ENCODE assay signal across 15 cellular contexts in genomic region chr7:137091396-137091795, GRCh38.
A peak's percentile ranks its signal among the peaks of the same experiment; 100 is the strongest.
DNase-seq lines count a peak whose midpoint lies in the region; ATAC-seq, FAIRE-seq and TF ChIP-seq lines count a peak whose summit lies in the region.
"Had no signal": no experiment of that assay in that cellular context is flagged by ENCODE, and none has a peak within 500 bp of the region (broad histone marks: within the 10 kb centered on the region; RNA-seq: fewer than 3 reads in every experiment).

No MANE protein-coding gene starts in this region.

- intact Hi-C loops in gastrocnemius medialis (cut with DNase I; ENCODE audit: low total_unique reads) (no loop called here), esophagus squamous epithelium (cut with DNase I) (no loop called here)

- in situ Hi-C loops in gastrocnemius medialis (cut with MboI; ENCODE audit: low sequenced_read_pairs in 4 of 4), result no loop called here

- no peak for FAIRE-seq in D721Med (lab: Jason Lieb, UNC)
- FAIRE-seq: endometrium, H54 had no signal

- no peak overlapping the region for H2BK5ac ChIP-seq in mesendoderm (ENCODE audit: low read length)

- no peaks in the 10 kb centered on the region for H3K79me2 ChIP-seq in mesendoderm (ENCODE audit: control insufficient read depth, insufficient read depth, low read length)

- H3K4me3 ChIP-seq in mesendoderm (ENCODE audit: low read length), result no peak overlapping the region
- no peak overlapping the region for H3K4me3 ChIP-seq in gastrocnemius medialis
- no peak overlapping the region for H3K4me3 ChIP-seq in esophagus squamous epithelium
- H3K4me3 ChIP-seq: tibial nerve had no signal

- no peaks in the 10 kb centered on the region for H3K79me1 ChIP-seq in mesendoderm (ENCODE audit: low read length)

- no peak overlapping the region for H4K8ac ChIP-seq in mesendoderm (ENCODE audit: low read depth, low read length)

- H2BK120ac ChIP-seq in mesendoderm (ENCODE audit: low read depth, low read length), result no peak overlapping the region

- H3K9me3 ChIP-seq in gastrocnemius medialis (no peaks in the 10 kb centered on the region), esophagus squamous epithelium (no peaks in the 10 kb centered on the region)
- H3K9me3 ChIP-seq: tibial nerve had no signal

- H4K5ac ChIP-seq in mesendoderm (ENCODE audit: low read length), result no peak overlapping the region

- H3K27ac ChIP-seq in mesendoderm (ENCODE audit: low read depth, low read length) (no peak overlapping the region), gastrocnemius medialis (no peak overlapping the region), esophagus squamous epithelium (no peak overlapping the region)
- H3K27ac ChIP-seq: tibial nerve had no signal

- no CpG with 5 or more reads among the region's 2 CpGs for WGBS in mesendoderm (ENCODE audit: extremely low coverage, insufficient coverage, low lambda C conversion rate)
- 42 to 48% methylated on average over 2 of the region's 2 CpGs for WGBS in esophagus squamous epithelium, 2 donors

- H3K4me1 ChIP-seq in mesendoderm (ENCODE audit: control insufficient read depth, low read depth, low read length) (no peaks in the 10 kb centered on the region), gastrocnemius medialis (no peaks in the 10 kb centered on the region), esophagus squamous epithelium (no peaks in the 10 kb centered on the region)
- H3K4me1 ChIP-seq: tibial nerve had no signal

- H3K4ac ChIP-seq in mesendoderm (ENCODE audit: low read depth, low read length), result no peak overlapping the region

- no peak overlapping the region for H2BK15ac ChIP-seq in mesendoderm (replicated peaks; ENCODE audit: low read depth)

- TF ChIP-seq CTCF in D721Med (IDR thresholded peaks at IDR 0.05; ENCODE audit: insufficient read depth, missing control alignments) (peak; percentile 49), gastrocnemius medialis (IDR thresholded peaks at IDR 0.05 in 4 of 5, conservative IDR thresholded peaks at IDR 0.05 in 1 of 5) (no peak), esophagus squamous epithelium (IDR thresholded peaks at IDR 0.05) (no peak)

- H3K4me2 ChIP-seq in mesendoderm (ENCODE audit: low read length), result no peak overlapping the region

- TF ChIP-seq POLR2A in gastrocnemius medialis (IDR thresholded peaks at IDR 0.05) (no peak), esophagus squamous epithelium (IDR thresholded peaks at IDR 0.05) (no peak)

- no peak overlapping the region for H3K9ac ChIP-seq in mesendoderm (ENCODE audit: low read length)

- no peak for DNase-seq in D721Med (ENCODE audit: insufficient read length, low spot score)
- peak; percentile 63 for DNase-seq in LHCN-M2 (ENCODE audit: low read depth)
- peak; percentile 2 for DNase-seq in dermis blood vessel endothelial cell
- peak; percentile 76 for DNase-seq in mesendoderm
- no peak for DNase-seq in gastrocnemius medialis
- no peak for DNase-seq in stimulated activated CD4-positive, alpha-beta T cell treated with anti-CD3 and anti-CD28 coated beads, Interleukin-12 subunit alpha, Interleukin-12 subunit beta, amount 100 ng/mL, for 4 hours
- DNase-seq in esophagus squamous epithelium (lab: John Stamatoyannopoulos, UW), result no peak
- DNase-seq: activated CD8-positive, alpha-beta T cell treated with anti-CD3 and anti-CD28 coated beads for 36 hours; DMS79; kidney glomerular epithelial cell; NCI-H1436 treated with DMSO at 0.1 percent for 48 hours had no signal

- no peak overlapping the region for H3K56ac ChIP-seq in mesendoderm (ENCODE audit: low read length)

- H3K23ac ChIP-seq in mesendoderm (ENCODE audit: low read length), result no peak overlapping the region

- no peak overlapping the region for H3K18ac ChIP-seq in mesendoderm (ENCODE audit: low read length)

- no peaks in the 10 kb centered on the region for H3K27me3 ChIP-seq in mesendoderm (ENCODE audit: insufficient read depth, low read length, poor library complexity)
- H3K27me3 ChIP-seq in gastrocnemius medialis, result no peaks in the 10 kb centered on the region
- no peaks in the 10 kb centered on the region for H3K27me3 ChIP-seq in esophagus squamous epithelium
- H3K27me3 ChIP-seq: tibial nerve had no signal

- H3K36me3 ChIP-seq in mesendoderm (ENCODE audit: control insufficient read depth, insufficient read depth, low read length) (no peaks in the 10 kb centered on the region), gastrocnemius medialis (no peaks in the 10 kb centered on the region), esophagus squamous epithelium (no peaks in the 10 kb centered on the region)
- H3K36me3 ChIP-seq: tibial nerve had no signal

- H2AK5ac ChIP-seq in mesendoderm (ENCODE audit: low read length), result no peak overlapping the region

- no peak for ATAC-seq in gastrocnemius medialis
- no peak for ATAC-seq in GM19324 (IDR thresholded peaks at IDR 0.05; ENCODE audit: low FRiP score, unreplicated experiment)
- ATAC-seq: activated CD8-positive, alpha-beta T cell treated with anti-CD3 and anti-CD28 coated beads for 36 hours had no signal

Comparison
In these comparisons a context has a peak if more than half of its experiments do, and no peak if none do; other contexts are left out.
1. DNase-seq: peak in LHCN-M2 (single experiment), dermis blood vessel endothelial cell (single experiment) and mesendoderm (single experiment); none in D721Med (single experiment), gastrocnemius medialis (0 of 2), stimulated activated CD4-positive, alpha-beta T cell treated with anti-CD3 and anti-CD28 coated beads, Interleukin-12 subunit alpha, Interleukin-12 subunit beta, amount 100 ng/mL, for 4 hours (single experiment) and esophagus squamous epithelium (single experiment).